In genomic region chr15:25768271-25768670, GRCh38 we compare ENCODE assay signal across 19 cellular contexts.
A peak's percentile ranks its signal among the peaks of the same experiment; 100 is the strongest.
DNase-seq lines count a peak whose midpoint lies in the region; ATAC-seq and TF ChIP-seq lines count a peak whose summit lies in the region.
"Had no signal": no experiment of that assay in that cellular context is flagged by ENCODE, and none has a peak within 500 bp of the region (broad histone marks: within the 10 kb centered on the region; RNA-seq: fewer than 3 reads in every experiment).

No MANE protein-coding gene starts in this region.

- no peaks in the 10 kb centered on the region for H3K27me3 Mint-ChIP-seq in activated CD8-positive, alpha-beta T cell treated with anti-CD3 and anti-CD28 coated beads, Interleukin-2, amount 10 ng/mL, durations not matched to agents 7 days and 5 days (ENCODE audit: low read depth)
- H3K27me3 Mint-ChIP-seq in activated CD8-positive, alpha-beta T cell treated with anti-CD3 and anti-CD28 coated beads for 36 hours, result no peaks in the 10 kb centered on the region
- H3K27me3 Mint-ChIP-seq: CD4-positive, alpha-beta memory T cell had no signal

- no peak overlapping the region for H3K4ac ChIP-seq in neuronal stem cell (ENCODE audit: low read length)

- WGBS in neuronal stem cell (ENCODE audit: extremely low coverage in 2 of 2, insufficient read length in 2 of 2, insufficient replicate concordance in 1 of 2), 2 donors, result no CpG with 5 or more reads among the region's 1 CpG

- no peaks in the 10 kb centered on the region for H3K27me3 ChIP-seq in H7 (ENCODE audit: control insufficient read depth, insufficient read depth, low read length)
- no peaks in the 10 kb centered on the region for H3K27me3 ChIP-seq in neuronal stem cell (ENCODE audit: control insufficient read depth in 3 of 3, insufficient read depth in 3 of 3, low read depth in 1 of 3, low read length in 3 of 3)

- no peak overlapping the region for H3K27ac ChIP-seq in neuronal stem cell (replicated peaks; ENCODE audit: low read length)
- H3K27ac ChIP-seq: A549, GM23248 had no signal

- intact Hi-C loops in activated CD8-positive, alpha-beta T cell treated with anti-CD3 and anti-CD28 coated beads for 36 hours (cut with micrococcal nuclease), result no loop called here

- no peak overlapping the region for H3K4me2 ChIP-seq in neuronal stem cell (ENCODE audit: insufficient read depth, low read length, poor library complexity, severe bottlenecking)
- H3K4me2 ChIP-seq: A549 had no signal

- H2BK15ac ChIP-seq in neuronal stem cell (ENCODE audit: low read length), result peak overlapping the region; percentile 7

- H2AK5ac ChIP-seq in neuronal stem cell (ENCODE audit: low read depth, low read length), result no peak overlapping the region

- H4K8ac ChIP-seq in neuronal stem cell (ENCODE audit: low read depth, low read length), result no peak overlapping the region

- H3K9me3 Mint-ChIP-seq in activated CD8-positive, alpha-beta T cell treated with anti-CD3 and anti-CD28 coated beads, Interleukin-2, amount 10 ng/mL, durations not matched to agents 7 days and 5 days (ENCODE audit: insufficient read depth), result no peaks in the 10 kb centered on the region
- no peaks in the 10 kb centered on the region for H3K9me3 Mint-ChIP-seq in activated CD8-positive, alpha-beta T cell treated with anti-CD3 and anti-CD28 coated beads for 36 hours

- H3K14ac ChIP-seq in neuronal stem cell (ENCODE audit: low read length), result no peak overlapping the region

- no peak overlapping the region for H3K4me3 Mint-ChIP-seq in activated CD8-positive, alpha-beta T cell treated with anti-CD3 and anti-CD28 coated beads, Interleukin-2, amount 10 ng/mL, durations not matched to agents 7 days and 5 days
- no peak overlapping the region for H3K4me3 Mint-ChIP-seq in activated CD8-positive, alpha-beta T cell treated with anti-CD3 and anti-CD28 coated beads for 36 hours
- H3K4me3 Mint-ChIP-seq: CD4-positive, alpha-beta memory T cell; H9 had no signal

- peaks cover 41% of the 10 kb centered on the region for H3K36me3 Mint-ChIP-seq in activated CD8-positive, alpha-beta T cell treated with anti-CD3 and anti-CD28 coated beads, Interleukin-2, amount 10 ng/mL, durations not matched to agents 7 days and 5 days (ENCODE audit: low read depth)
- H3K36me3 Mint-ChIP-seq in activated CD8-positive, alpha-beta T cell treated with anti-CD3 and anti-CD28 coated beads for 36 hours (ENCODE audit: low read depth), result peaks cover 21% of the 10 kb centered on the region

- H3K36me3 ChIP-seq in H7 (replicated peaks; ENCODE audit: control insufficient read depth, insufficient read depth, low read length) (no peaks in the 10 kb centered on the region), neuronal stem cell (replicated peaks in 1 of 2; ENCODE audit: control insufficient read depth in 2 of 2, insufficient read depth in 2 of 2, low read length in 2 of 2) (no peaks in the 10 kb centered on the region)

- H2BK120ac ChIP-seq in neuronal stem cell (ENCODE audit: low read depth, low read length), result peak overlapping the region; percentile 93

- no peak overlapping the region for H2BK5ac ChIP-seq in neuronal stem cell (ENCODE audit: low read length)

- H2AFZ ChIP-seq in neuronal stem cell (ENCODE audit: low read length), result no peak overlapping the region
- H2AFZ ChIP-seq: GM23248 had no signal

- peak overlapping the region; percentile 35 for H3K18ac ChIP-seq in neuronal stem cell (ENCODE audit: low read length)

- POLR2A ChIA-PET in activated CD8-positive, alpha-beta T cell treated with anti-CD3 and anti-CD28 coated beads, Interleukin-2, amount 10 ng/mL, durations not matched to agents 7 days and 5 days (lab: Charles Lee), result interaction anchor here (1.2 kb wide), 1 partner anchor 13 kb away, joined by 4 read pairs; no protein-coding TSS in a partner anchor
- POLR2A ChIA-PET in activated CD8-positive, alpha-beta T cell treated with anti-CD3 and anti-CD28 coated beads for 36 hours (lab: Charles Lee), result no interaction called here

- no peak overlapping the region for H2BK12ac ChIP-seq in neuronal stem cell (ENCODE audit: low read length)

- H3K4me1 ChIP-seq in neuronal stem cell (ENCODE audit: control insufficient read depth in 2 of 2, insufficient read depth in 1 of 2, low read depth in 1 of 2, low read length in 2 of 2), result peaks cover 3 to 7% of the 10 kb centered on the region in 2 donors

- peak; percentile 5 for DNase-seq in activated CD8-positive, alpha-beta T cell treated with anti-CD3 and anti-CD28 coated beads, Interleukin-2, amount 10 ng/mL, durations not matched to agents 7 days and 5 days
- no peak for DNase-seq in activated CD8-positive, alpha-beta T cell treated with anti-CD3 and anti-CD28 coated beads for 36 hours
- DNase-seq in H7 (peak; percentile 20), ecto neural progenitor cell (ENCODE audit: low spot score) (peak; percentile 12), neuronal stem cell (ENCODE audit: low spot score) (no peak), DMS114 treated with DMSO at 0.1 percent for 48 hours (lab: John Stamatoyannopoulos, UW; ENCODE audit: unreplicated experiment) (no peak)
- DNase-seq: 8988T; ACHN; C1 segment of cervical spinal cord; Calu3; CD4-positive, alpha-beta memory T cell; COR-L47; DMS153; DND-41; GM23248; H9 had no signal

- H3K23ac ChIP-seq in neuronal stem cell (ENCODE audit: low read depth, low read length, poor library complexity), result no peak overlapping the region

- peaks cover 1% of the 10 kb centered on the region for H3K4me1 Mint-ChIP-seq in activated CD8-positive, alpha-beta T cell treated with anti-CD3 and anti-CD28 coated beads, Interleukin-2, amount 10 ng/mL, durations not matched to agents 7 days and 5 days (ENCODE audit: low read depth)
- H3K4me1 Mint-ChIP-seq in activated CD8-positive, alpha-beta T cell treated with anti-CD3 and anti-CD28 coated beads for 36 hours (ENCODE audit: low read depth), result no peaks in the 10 kb centered on the region

- H3K79me1 ChIP-seq in neuronal stem cell (ENCODE audit: low read depth, low read length), result no peaks in the 10 kb centered on the region

- H4K91ac ChIP-seq in neuronal stem cell (ENCODE audit: low read depth, low read length, poor library complexity), result no peak overlapping the region

- no peak for ATAC-seq in activated CD8-positive, alpha-beta T cell treated with anti-CD3 and anti-CD28 coated beads, Interleukin-2, amount 10 ng/mL, durations not matched to agents 7 days and 5 days
- no peak for ATAC-seq in activated CD8-positive, alpha-beta T cell treated with anti-CD3 and anti-CD28 coated beads for 36 hours
- no peak for ATAC-seq in GM18873 (IDR thresholded peaks at IDR 0.05; ENCODE audit: low FRiP score, unreplicated experiment)
- ATAC-seq: A549, HCT116 had no signal

- CTCF ChIA-PET in activated CD8-positive, alpha-beta T cell treated with anti-CD3 and anti-CD28 coated beads, Interleukin-2, amount 10 ng/mL, durations not matched to agents 7 days and 5 days (lab: Charles Lee), result no interaction called here
- CTCF ChIA-PET in activated CD8-positive, alpha-beta T cell treated with anti-CD3 and anti-CD28 coated beads for 36 hours (lab: Charles Lee), result interaction anchor here (1.1 kb wide), 1 partner anchor 15 kb away, joined by 4 read pairs; no protein-coding TSS in a partner anchor

- no peak overlapping the region for H3K9ac ChIP-seq in neuronal stem cell (ENCODE audit: low read depth, low read length, poor library complexity)
- H3K9ac ChIP-seq: GM23248 had no signal

- TF ChIP-seq CTCF in activated CD8-positive, alpha-beta T cell treated with anti-CD3 and anti-CD28 coated beads for 36 hours (IDR thresholded peaks at IDR 0.05), result no peak

- H3K9me3 ChIP-seq in neuronal stem cell (replicated peaks in 1 of 2; ENCODE audit: control insufficient read depth in 2 of 2, insufficient read depth in 1 of 2, low read depth in 1 of 2, low read length in 2 of 2), result no peaks in the 10 kb centered on the region
- H3K9me3 ChIP-seq: A549 had no signal

- no peak overlapping the region for H3K27ac Mint-ChIP-seq in activated CD8-positive, alpha-beta T cell treated with anti-CD3 and anti-CD28 coated beads, Interleukin-2, amount 10 ng/mL, durations not matched to agents 7 days and 5 days
- no peak overlapping the region for H3K27ac Mint-ChIP-seq in activated CD8-positive, alpha-beta T cell treated with anti-CD3 and anti-CD28 coated beads for 36 hours

- H3K4me3 ChIP-seq in H7 (ENCODE audit: insufficient read depth, low read depth, low read length) (no peak overlapping the region), neuronal stem cell (ENCODE audit: low read length in 2 of 2) (no peak overlapping the region)
- H3K4me3 ChIP-seq: A549, GM23248 had no signal

Comparison
In these comparisons a context has a peak if more than half of its experiments do, and no peak if none do; other contexts are left out.
1. DNase-seq: peak in activated CD8-positive, alpha-beta T cell treated with anti-CD3 and anti-CD28 coated beads, Interleukin-2, amount 10 ng/mL, durations not matched to agents 7 days and 5 days (single experiment), H7 (single experiment) and ecto neural progenitor cell (single experiment); none in activated CD8-positive, alpha-beta T cell treated with anti-CD3 and anti-CD28 coated beads for 36 hours (single experiment), neuronal stem cell (single experiment) and DMS114 treated with DMSO at 0.1 percent for 48 hours (single experiment).